In the genomic region with DNA sequence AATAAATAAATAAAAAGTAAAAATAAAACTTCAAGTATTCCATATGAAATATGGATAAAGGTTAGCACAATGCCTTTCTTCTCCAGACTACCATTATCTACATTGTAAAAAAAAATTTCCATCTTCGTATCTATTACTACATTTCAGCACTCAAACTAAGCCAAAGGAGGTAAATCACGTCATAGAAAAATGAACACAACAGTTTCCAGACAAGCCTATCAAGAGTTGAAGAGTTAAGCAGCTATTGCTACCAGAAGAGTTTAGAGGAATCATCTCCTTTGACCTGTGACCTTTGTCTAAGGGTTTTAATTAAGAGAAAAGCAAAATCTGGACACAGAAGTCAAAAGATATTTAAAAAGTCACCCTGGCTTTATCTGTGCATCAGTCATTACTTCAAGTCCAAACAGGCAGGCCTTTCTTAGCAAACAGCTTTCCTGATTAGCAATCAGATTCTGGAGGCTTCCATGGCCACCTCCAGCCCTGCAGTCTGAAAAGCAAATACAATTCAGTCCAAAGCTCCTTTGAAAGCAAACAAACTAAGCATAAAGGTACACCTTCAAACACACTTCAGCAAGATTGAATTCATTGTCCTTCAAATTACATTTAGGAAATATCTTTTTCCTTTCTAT, we compare ENCODE assay signal across 14 cellular contexts.
DNase-seq lines count a peak whose midpoint lies in the region; ATAC-seq, FAIRE-seq and TF ChIP-seq lines count a peak whose summit lies in the region.
"Had no signal": no experiment of that assay in that cellular context is flagged by ENCODE, and none has a peak within 500 bp of the region (broad histone marks: within the 10 kb centered on the region; RNA-seq: fewer than 3 reads in every experiment).

No MANE protein-coding gene starts in this region.

- DNase-seq in DMS53 (lab: John Stamatoyannopoulos, UW) (peak; percentile 65), NCI-H1092 (lab: John Stamatoyannopoulos, UW) (peak; percentile 9), dorsolateral prefrontal cortex (no peak), pancreas (peak in 2 of 6 donors; percentile 27 to 61), AG08395 (ENCODE audit: low spot score) (no peak), COLO668 (lab: John Stamatoyannopoulos, UW; ENCODE audit: unreplicated experiment) (no peak)
- DNase-seq: activated CD4-positive, alpha-beta T cell treated with anti-CD3 and anti-CD28 coated beads for 1 hour; DND-41; midbrain; PC-3 had no signal

- FAIRE-seq in pancreas (lab: Jason Lieb, UNC) = no peak
- FAIRE-seq: GM19239, urothelium cell line had no signal

- no peak overlapping the region for H3K4me3 ChIP-seq in dorsolateral prefrontal cortex
- no peak overlapping the region for H3K4me3 ChIP-seq in pancreas

- no peaks in the 10 kb centered on the region for H3K9me3 ChIP-seq in pancreas

- H3K27me3 ChIP-seq in dorsolateral prefrontal cortex = no peaks in the 10 kb centered on the region
- H3K27me3 ChIP-seq in pancreas = no peaks in the 10 kb centered on the region

- H3K27ac ChIP-seq in dorsolateral prefrontal cortex (peak overlapping the region in 32 of 59 donors; percentile 0 to 75 (median 41)), pancreas (peak overlapping the region in 2 of 4 donors; percentile 2 to 28)

- H3K4me1 ChIP-seq in pancreas = peaks cover 7 to 30% (median 25%) of the 10 kb centered on the region in 3 donors

- WGBS in pancreas, 2 donors = 27 to 36% methylated on average over 2 of the region's 2 CpGs

- H3K36me3 ChIP-seq in pancreas = no peaks in the 10 kb centered on the region

- intact Hi-C loops in dorsolateral prefrontal cortex (cut with DNase I) = no loop called here
- intact Hi-C loops in pancreas (cut with DNase I) = no loop called here

- TF ChIP-seq CTCF in dorsolateral prefrontal cortex (IDR thresholded peaks at IDR 0.05 in 54 of 56, conservative IDR thresholded peaks at IDR 0.05 in 2 of 56; ENCODE audit: low read depth in 1 of 56, partially characterized antibody in 56 of 56) (no peak), pancreas (IDR thresholded peaks at IDR 0.05) (no peak)

- ATAC-seq in pancreas (peak; percentile 75 to 96 (median 93)), HG02852 (IDR thresholded peaks at IDR 0.05; ENCODE audit: unreplicated experiment) (no peak), HG02981 (IDR thresholded peaks at IDR 0.05; ENCODE audit: unreplicated experiment) (no peak)
- ATAC-seq: PC-3 had no signal

Comparison
In these comparisons a context has a peak if more than half of its experiments do, and no peak if none do; other contexts are left out.
1. DNase-seq: peak in DMS53 (single experiment) and NCI-H1092 (single experiment); none in dorsolateral prefrontal cortex (0 of 10), AG08395 (single experiment) and COLO668 (single experiment).
2. ATAC-seq: peak in pancreas (4 of 4); none in HG02852 (single experiment) and HG02981 (single experiment).